29 cellular contexts compared by ENCODE assay signal in the genomic region with DNA sequence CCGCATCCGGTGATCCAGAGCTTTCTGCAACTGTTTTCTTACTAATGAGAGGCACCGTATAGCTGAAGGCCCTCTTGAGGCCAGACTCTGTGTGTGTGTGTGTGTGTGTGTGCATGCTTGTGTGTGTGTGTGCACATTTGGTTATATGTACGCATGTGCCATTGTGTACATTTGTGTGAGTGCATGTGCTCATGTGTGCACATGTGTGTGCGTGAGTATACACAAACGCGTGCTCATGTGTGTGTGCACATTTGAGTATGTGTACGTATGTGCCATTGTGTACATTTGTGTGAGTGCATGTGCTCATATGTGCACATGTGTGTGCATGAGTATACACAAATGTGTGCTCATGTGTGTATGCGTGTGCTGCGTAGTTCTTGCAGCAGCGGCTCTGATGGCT. TPM values are rescaled to one million over a fixed set of nuclear protein-coding genes. Genes with fewer than 3 reads are reported as not detected.
"Had no signal": no experiment of that assay in that cellular context is flagged by ENCODE, and none has a peak within 500 bp of the region (broad histone marks: within the 10 kb centered on the region; RNA-seq: fewer than 3 reads in every experiment).

No MANE protein-coding gene starts in this region.

- DNase-seq: effector CD8-positive, alpha-beta T cell; heart left ventricle; hippocampal formation; left colon; mesendoderm; naive B cell; occipital lobe; spleen; stimulated activated CD4-positive, alpha-beta T cell treated with anti-CD3 and anti-CD28 coated beads, Interleukin-15, amount 100 ng/mL, for 24 hours; stimulated activated CD4-positive, alpha-beta T cell treated with anti-CD3 and anti-CD28 coated beads, Interleukin-1b, Interleukin-23, amount 100 ng/mL, for 48 hours; stimulated activated CD4-positive, alpha-beta T cell treated with anti-CD3 and anti-CD28 coated beads, Interleukin-4, amount 100 ng/mL, for 24 hours; tibial artery; upper lobe of right lung had no signal

- FAIRE-seq: frontal cortex had no signal

- H3K27ac ChIP-seq: coronary artery, heart left ventricle, parathyroid adenoma, prostate gland, spleen, tibial artery, upper lobe of right lung had no signal

- H3K4me1 ChIP-seq: parathyroid adenoma, prostate gland, tibial artery, upper lobe of right lung had no signal

- ATAC-seq: esophagus mucosa; heart left ventricle; left colon; sciatic nerve; stimulated activated memory B cell treated with anti-CD40 and anti-IgM and Interleukin-4, amounts not matched to agents 10 μg/mL and 1 μg/mL and 100 μg/mL, for 72 hours; upper lobe of right lung had no signal

- H3K36me3 ChIP-seq: heart left ventricle, prostate gland, spleen, tibial artery, upper lobe of right lung had no signal

- H3K9me3 ChIP-seq: heart left ventricle, prostate gland, spleen, tibial artery, upper lobe of right lung had no signal

- H3K9ac ChIP-seq: parathyroid adenoma had no signal

- H3K79me2 ChIP-seq: parathyroid adenoma had no signal

- H3K4me3 ChIP-seq: coronary artery, heart left ventricle, prostate gland, spleen, tibial artery, upper lobe of right lung had no signal

- H2AFZ ChIP-seq: parathyroid adenoma had no signal

RNA-seq across cellular contexts. Expression of a gene that starts 12.3 kb away (rescaled TPM):
- total RNA-seq: dermis microvascular lymphatic vessel endothelial cell, esophagus mucosa, fibroblast of lung, frontal cortex, glomerular endothelial cell, heart left ventricle, kidney epithelial cell, left colon, liver, lung microvascular endothelial cell, occipital lobe, prostate gland, renal cortical epithelial cell, sciatic nerve, skeletal muscle tissue, spleen, temporal lobe, upper lobe of right lung had no signal
- polyA plus RNA-seq: fibroblast of lung, heart left ventricle, spleen had no signal

RNA-seq across cellular contexts. Expression of a gene that starts 59.0 kb away (rescaled TPM):
- total RNA-seq: dermis microvascular lymphatic vessel endothelial cell, esophagus mucosa, fibroblast of lung, frontal cortex, glomerular endothelial cell, heart left ventricle, kidney epithelial cell, left colon, liver, lung microvascular endothelial cell, occipital lobe, renal cortical epithelial cell, spleen, temporal lobe, upper lobe of right lung had no signal
- polyA plus RNA-seq: fibroblast of lung, heart left ventricle, liver, spleen had no signal
